In the genomic region with DNA sequence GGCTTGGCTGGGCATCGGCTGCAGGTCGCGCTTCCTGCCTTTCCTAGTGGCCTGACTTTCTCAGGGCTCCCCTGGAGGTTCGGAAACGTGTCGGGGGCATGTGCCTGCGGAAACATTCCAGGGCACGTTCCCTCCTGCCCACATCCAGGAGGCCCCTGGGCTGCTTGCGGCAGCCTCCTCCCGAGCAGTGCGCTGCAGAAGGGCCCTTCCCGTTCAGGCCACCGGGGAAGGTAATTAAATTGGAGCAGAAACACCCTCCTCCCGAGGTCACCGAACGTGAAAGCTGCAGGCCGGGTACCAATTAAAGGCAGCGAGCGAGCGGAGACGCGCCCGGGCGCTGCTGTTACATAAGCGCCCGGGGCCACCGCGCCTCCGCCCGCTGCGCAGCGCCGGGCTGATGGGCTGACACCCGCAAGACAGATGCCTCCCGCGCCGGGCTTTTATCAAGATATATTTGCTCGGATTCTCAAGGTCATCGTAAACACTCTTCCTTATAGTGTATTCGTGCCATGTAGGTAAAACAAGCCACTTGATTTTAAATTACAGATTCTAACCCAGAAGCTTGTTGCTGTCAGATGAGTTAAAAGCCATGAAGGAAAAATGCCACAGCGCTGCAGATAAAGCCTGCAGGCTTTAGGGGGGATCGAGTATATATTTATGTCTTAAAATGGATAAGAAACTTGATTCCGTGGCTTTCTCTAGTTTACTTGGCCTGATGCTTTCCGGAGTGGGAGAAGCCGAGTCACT, we compare ENCODE assay signal across 8 cellular contexts. TPM values are rescaled to one million over a fixed set of nuclear protein-coding genes. Genes with fewer than 3 reads are reported as not detected.
A peak's percentile ranks its signal among the peaks of the same experiment; 100 is the strongest.
DNase-seq lines count a peak whose midpoint lies in the region; ATAC-seq, FAIRE-seq and TF ChIP-seq lines count a peak whose summit lies in the region.

No MANE protein-coding gene starts in this region.

- peak overlapping the region; percentile 51 to 73 for H3K9ac ChIP-seq in kidney (ENCODE audit: low read length in 2 of 2)

- no peak for ATAC-seq in stimulated activated naive CD8-positive, alpha-beta T cell treated with anti-CD3 and anti-CD28 coated beads, Interleukin-15, Interleukin-2, amounts not matched to agents 100 U/mL and 50 U/mL, for 24 hours
- no peak for ATAC-seq in GM18519 (IDR thresholded peaks at IDR 0.05; ENCODE audit: low FRiP score, unreplicated experiment)

- FAIRE-seq in kidney (lab: Jason Lieb, UNC), result no peak

- DNase-seq in AG08396 (ENCODE audit: low spot score), result peak; percentile 23
- peak; percentile 19 for DNase-seq in MG63
- peak; percentile 79 for DNase-seq in cerebellum (ENCODE audit: low spot score)
- DNase-seq in kidney, result peak; percentile 77
- peak; percentile 12 for DNase-seq in stimulated activated naive CD8-positive, alpha-beta T cell treated with anti-CD3 and anti-CD28 coated beads, Interleukin-15, Interleukin-2, amounts not matched to agents 100 U/mL and 50 U/mL, for 24 hours
- DNase-seq in stimulated activated naive CD4-positive, alpha-beta T cell treated with Interleukin-2 at 50 U/mL for 16 hours (lab: John Stamatoyannopoulos, UW), result no peak
- DNase-seq in NCI-H1436 (lab: John Stamatoyannopoulos, UW), result no peak

- H3K9me3 ChIP-seq in MG63, result no peaks in the 10 kb centered on the region
- no peaks in the 10 kb centered on the region for H3K9me3 ChIP-seq in kidney (ENCODE audit: control insufficient read depth in 1 of 2, low read length in 2 of 2)

- no peak overlapping the region for H3K27ac ChIP-seq in kidney (ENCODE audit: low read depth in 2 of 2, low read length in 2 of 2)

- peaks cover 10% of the 10 kb centered on the region for H3K27me3 ChIP-seq in MG63

- intact Hi-C loops in kidney (cut with DNase I), result no loop called here

- H3K36me3 ChIP-seq in MG63 (no peaks in the 10 kb centered on the region), kidney (ENCODE audit: control insufficient read depth in 1 of 2, insufficient read depth in 2 of 2, low read length in 2 of 2) (no peaks in the 10 kb centered on the region)

- H3K4me3 ChIP-seq in MG63 (peak overlapping the region; percentile 25), kidney (ENCODE audit: low read length in 2 of 2) (peak overlapping the region; percentile 41 to 75)

- H3K4me1 ChIP-seq in kidney (ENCODE audit: control insufficient read depth in 1 of 2, insufficient read depth in 1 of 2, low read depth in 1 of 2, low read length in 2 of 2), result peaks cover 0 to 4% of the 10 kb centered on the region in 2 donors

- no peak for TF ChIP-seq CTCF in kidney (IDR thresholded peaks at IDR 0.05; ENCODE audit: borderline replicate concordance, extremely low read depth, insufficient read depth)

RNA-seq across cellular contexts. Expression of a gene that starts 31.4 kb away (rescaled TPM):
- total RNA-seq in MG63 (2014; rRNA removed; shearing (Covaris generic); ENCODE audit: low replicate concordance), result 0.13 TPM in 1 of 2 replicates, not detected in the other
- total RNA-seq in cerebellum, result 7.3 TPM
- 17.8 TPM for total RNA-seq in kidney
- polyA plus RNA-seq in kidney (ENCODE audit: insufficient read depth, low read depth, low replicate concordance), result 3.2 TPM

Comparison
In these comparisons a context has a peak if more than half of its experiments do, and no peak if none do; other contexts are left out.
1. DNase-seq: peak in AG08396 (single experiment), MG63 (single experiment), cerebellum (single experiment), kidney (single experiment) and stimulated activated naive CD8-positive, alpha-beta T cell treated with anti-CD3 and anti-CD28 coated beads, Interleukin-15, Interleukin-2, amounts not matched to agents 100 U/mL and 50 U/mL, for 24 hours (single experiment); none in stimulated activated naive CD4-positive, alpha-beta T cell treated with Interleukin-2 at 50 U/mL for 16 hours (single experiment) and NCI-H1436 (single experiment).